In the genomic region with DNA sequence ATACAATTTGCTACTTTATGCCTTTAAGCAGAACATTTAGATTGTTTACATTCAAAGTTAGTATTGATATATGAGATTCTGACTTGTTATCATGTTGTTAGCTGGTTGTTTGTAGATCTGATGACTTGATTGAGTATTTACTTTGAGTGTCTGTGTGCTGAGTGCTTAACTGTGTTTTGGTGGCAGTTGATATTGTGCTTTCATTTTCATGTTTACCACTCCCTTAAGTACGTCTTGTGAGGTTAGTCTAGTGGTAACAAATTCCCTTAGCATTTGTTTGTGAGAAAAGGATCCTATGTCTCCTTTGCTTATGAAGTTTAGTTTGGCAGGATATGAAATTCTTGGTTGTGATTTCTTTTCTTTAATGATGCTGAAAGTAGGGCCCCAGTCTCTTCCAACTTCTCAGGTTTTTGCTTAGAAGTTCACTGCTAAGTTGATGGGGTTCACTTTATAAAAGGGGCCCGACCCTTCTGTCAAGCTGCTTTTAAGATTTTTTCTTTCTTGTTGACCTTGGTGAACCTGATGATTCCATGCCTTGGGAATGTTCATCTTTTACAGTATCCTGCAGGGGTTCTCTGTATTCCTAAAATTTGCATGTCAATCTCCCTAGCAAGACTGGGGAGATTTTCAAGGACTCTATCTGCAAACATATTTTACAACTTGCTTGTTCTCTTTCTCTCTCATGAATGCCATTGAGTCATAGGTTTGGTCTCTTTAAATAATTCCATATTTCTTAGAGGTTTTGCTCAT, we compare ENCODE assay signal across 16 cellular contexts.
DNase-seq lines count a peak whose midpoint lies in the region; ATAC-seq and TF ChIP-seq lines count a peak whose summit lies in the region.
"Had no signal": no experiment of that assay in that cellular context is flagged by ENCODE, and none has a peak within 500 bp of the region (broad histone marks: within the 10 kb centered on the region; RNA-seq: fewer than 3 reads in every experiment).

No MANE protein-coding gene starts in this region.

- ATAC-seq in GM19372 (IDR thresholded peaks at IDR 0.05; ENCODE audit: low read depth, unreplicated experiment) = peak; percentile 48
- peak; percentile 24 for ATAC-seq in HG03565 (IDR thresholded peaks at IDR 0.05; ENCODE audit: unreplicated experiment)
- ATAC-seq in WTC11 = peak; percentile 61
- ATAC-seq: left cardiac atrium had no signal

- H3K4me1 Mint-ChIP-seq in WTC11 = peaks cover 60% of the 10 kb centered on the region
- H3K4me1 Mint-ChIP-seq in activated CD4-positive, alpha-beta memory T cell treated with anti-CD3 and anti-CD28 coated beads, Interleukin-2, amount 10 ng/mL, durations not matched to agents 7 days and 5 days = no peaks in the 10 kb centered on the region
- H3K4me1 Mint-ChIP-seq: IgD-negative memory B cell had no signal

- CTCF ChIA-PET in WTC11 (lab: Charles Lee) = interaction anchor here (0.6 to 1.7 kb wide), 5 partner anchors 9 to 389 kb away, joined by 3 to 6 read pairs (median 3); no protein-coding TSS in a partner anchor
- CTCF ChIA-PET in activated CD4-positive, alpha-beta memory T cell treated with anti-CD3 and anti-CD28 coated beads, Interleukin-2, amount 10 ng/mL, durations not matched to agents 7 days and 5 days (lab: Charles Lee) = no interaction called here

- DNase-seq in DMS53 treated with DMSO at 0.1 percent for 48 hours (lab: John Stamatoyannopoulos, UW; ENCODE audit: unreplicated experiment) (peak; percentile 20), WTC11 (ENCODE audit: low spot score) (no peak), GF-D8 (lab: John Stamatoyannopoulos, UW) (no peak), RPMI8226 (no peak), MV-4-11 (lab: John Stamatoyannopoulos, UW) (no peak)
- DNase-seq in activated CD4-positive, alpha-beta memory T cell treated with anti-CD3 and anti-CD28 coated beads, Interleukin-2, amount 10 ng/mL, durations not matched to agents 7 days and 5 days = no peak
- DNase-seq: ACHN; activated CD4-positive, CD25-positive, alpha-beta regulatory T cell; activated naive CD4-positive, alpha-beta T cell treated with anti-CD3 and anti-CD28 coated beads for 36 hours; left cardiac atrium; NCI-H524 treated with DMSO at 0.1 percent for 48 hours; stimulated activated CD4-positive, alpha-beta T cell treated with anti-CD3 and anti-CD28 coated beads, Interleukin-4, amount 100 ng/mL, for 1 hour; SW 1271 had no signal

- H3K27me3 Mint-ChIP-seq in WTC11 (ENCODE audit: low read depth) = peaks cover 6% of the 10 kb centered on the region
- H3K27me3 Mint-ChIP-seq in activated CD4-positive, alpha-beta memory T cell treated with anti-CD3 and anti-CD28 coated beads, Interleukin-2, amount 10 ng/mL, durations not matched to agents 7 days and 5 days = no peaks in the 10 kb centered on the region

- H3K27ac Mint-ChIP-seq in WTC11 = no peak overlapping the region
- no peak overlapping the region for H3K27ac Mint-ChIP-seq in activated CD4-positive, alpha-beta memory T cell treated with anti-CD3 and anti-CD28 coated beads, Interleukin-2, amount 10 ng/mL, durations not matched to agents 7 days and 5 days
- H3K27ac Mint-ChIP-seq: activated naive CD4-positive, alpha-beta T cell treated with anti-CD3 and anti-CD28 coated beads for 36 hours; IgD-negative memory B cell had no signal

- POLR2A ChIA-PET in WTC11 (lab: Charles Lee) = no interaction called here
- POLR2A ChIA-PET in activated CD4-positive, alpha-beta memory T cell treated with anti-CD3 and anti-CD28 coated beads, Interleukin-2, amount 10 ng/mL, durations not matched to agents 7 days and 5 days (lab: Charles Lee) = no interaction called here

- H3K36me3 Mint-ChIP-seq in WTC11 = no peaks in the 10 kb centered on the region
- no peaks in the 10 kb centered on the region for H3K36me3 Mint-ChIP-seq in activated CD4-positive, alpha-beta memory T cell treated with anti-CD3 and anti-CD28 coated beads, Interleukin-2, amount 10 ng/mL, durations not matched to agents 7 days and 5 days (ENCODE audit: low read depth)
- H3K36me3 Mint-ChIP-seq: IgD-negative memory B cell had no signal

- no peaks in the 10 kb centered on the region for H3K9me3 Mint-ChIP-seq in WTC11
- no peaks in the 10 kb centered on the region for H3K9me3 Mint-ChIP-seq in activated CD4-positive, alpha-beta memory T cell treated with anti-CD3 and anti-CD28 coated beads, Interleukin-2, amount 10 ng/mL, durations not matched to agents 7 days and 5 days
- H3K9me3 Mint-ChIP-seq: activated naive CD4-positive, alpha-beta T cell treated with anti-CD3 and anti-CD28 coated beads for 36 hours had no signal

- H3K4me3 Mint-ChIP-seq in WTC11 = no peak overlapping the region
- no peak overlapping the region for H3K4me3 Mint-ChIP-seq in activated CD4-positive, alpha-beta memory T cell treated with anti-CD3 and anti-CD28 coated beads, Interleukin-2, amount 10 ng/mL, durations not matched to agents 7 days and 5 days
- H3K4me3 Mint-ChIP-seq: activated naive CD4-positive, alpha-beta T cell treated with anti-CD3 and anti-CD28 coated beads for 36 hours; IgD-negative memory B cell had no signal

- TF ChIP-seq CTCF in WTC11 (IDR thresholded peaks at IDR 0.05) = no peak

TF ChIP-seq in WTC11, 78 proteins besides CTCF, POLR2A, EP300 and RAD21:
- no peak for TF ChIP-seq GRHL2 (CRISPR knock-in tag; IDR thresholded peaks at IDR 0.05; ENCODE audit: insufficient replicate concordance, severe bottlenecking)
- TF ChIP-seq ESRRA (CRISPR knock-in tag; IDR thresholded peaks at IDR 0.05; ENCODE audit: borderline replicate concordance) = no peak
- TF ChIP-seq, protein P1, sequence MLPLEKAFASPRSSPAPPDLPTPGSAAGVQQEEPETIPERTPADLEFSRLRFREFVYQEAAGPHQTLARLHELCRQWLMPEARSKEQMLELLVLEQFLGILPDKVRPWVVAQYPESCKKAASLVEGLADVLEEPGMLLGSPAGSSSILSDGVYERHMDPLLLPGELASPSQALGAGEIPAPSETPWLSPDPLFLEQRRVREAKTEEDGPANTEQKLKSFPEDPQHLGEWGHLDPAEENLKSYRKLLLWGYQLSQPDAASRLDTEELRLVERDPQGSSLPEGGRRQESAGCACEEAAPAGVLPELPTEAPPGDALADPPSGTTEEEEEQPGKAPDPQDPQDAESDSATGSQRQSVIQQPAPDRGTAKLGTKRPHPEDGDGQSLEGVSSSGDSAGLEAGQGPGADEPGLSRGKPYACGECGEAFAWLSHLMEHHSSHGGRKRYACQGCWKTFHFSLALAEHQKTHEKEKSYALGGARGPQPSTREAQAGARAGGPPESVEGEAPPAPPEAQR (CRISPR knock-in tag; IDR thresholded peaks at IDR 0.05) = no peak
- TF ChIP-seq RELA (CRISPR knock-in tag; IDR thresholded peaks at IDR 0.05; ENCODE audit: borderline replicate concordance) = no peak
- TF ChIP-seq ZNF423 (CRISPR knock-in tag; IDR thresholded peaks at IDR 0.05) = no peak
- no peak for TF ChIP-seq MXD4 (CRISPR knock-in tag; IDR thresholded peaks at IDR 0.05; ENCODE audit: borderline replicate concordance)
- no peak for TF ChIP-seq FOXJ3 (CRISPR knock-in tag; IDR thresholded peaks at IDR 0.05; ENCODE audit: borderline replicate concordance)
- TF ChIP-seq, protein P2, sequence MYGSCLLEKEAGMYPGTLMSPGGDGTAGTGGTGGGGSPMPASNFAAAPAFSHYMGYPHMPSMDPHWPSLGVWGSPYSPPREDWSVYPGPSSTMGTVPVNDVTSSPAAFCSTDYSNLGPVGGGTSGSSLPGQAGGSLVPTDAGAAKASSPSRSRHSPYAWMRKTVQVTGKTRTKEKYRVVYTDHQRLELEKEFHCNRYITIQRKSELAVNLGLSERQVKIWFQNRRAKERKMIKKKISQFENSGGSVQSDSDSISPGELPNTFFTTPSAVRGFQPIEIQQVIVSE (CRISPR knock-in tag; IDR thresholded peaks at IDR 0.05; ENCODE audit: borderline replicate concordance) = no peak
